In genomic region chr1:62800274-62800673, GRCh38 we compare ENCODE assay signal across 10 cellular contexts.
DNase-seq lines count a peak whose midpoint lies in the region; ATAC-seq and TF ChIP-seq lines count a peak whose summit lies in the region.
"Had no signal": no experiment of that assay in that cellular context is flagged by ENCODE, and none has a peak within 500 bp of the region (broad histone marks: within the 10 kb centered on the region; RNA-seq: fewer than 3 reads in every experiment).

No MANE protein-coding gene starts in this region.

- H3K9me3 Mint-ChIP-seq in stimulated activated memory B cell treated with anti-CD40 and anti-IgM and Interleukin-4, amounts not matched to agents 10 μg/mL and 1 μg/mL and 100 μg/mL, for 72 hours: peaks cover 4% of the 10 kb centered on the region
- H3K9me3 Mint-ChIP-seq: activated naive CD4-positive, alpha-beta T cell treated with anti-CD3 and anti-CD28 coated beads, Interleukin-2, amount 50 U/mL, for 24 hours; nephron progenitor cell had no signal

- no peaks in the 10 kb centered on the region; the same call in 1 of the 2 replicates for H4K20me1 ChIP-seq in MM.1S (ENCODE audit: insufficient read depth, low read length)

- no peaks in the 10 kb centered on the region for H3K36me3 ChIP-seq in MM.1S (replicated peaks; ENCODE audit: insufficient read depth, low read length)

- peak overlapping the region; percentile 84 for H3K27ac Mint-ChIP-seq in stimulated activated memory B cell treated with anti-CD40 and anti-IgM and Interleukin-4, amounts not matched to agents 10 μg/mL and 1 μg/mL and 100 μg/mL, for 72 hours
- H3K27ac Mint-ChIP-seq: activated naive CD4-positive, alpha-beta T cell treated with anti-CD3 and anti-CD28 coated beads, Interleukin-2, amount 50 U/mL, for 24 hours; nephron progenitor cell had no signal

- H2AFZ ChIP-seq in MM.1S (ENCODE audit: low read length): no peak overlapping the region

- H3K79me2 ChIP-seq in MM.1S (ENCODE audit: low read length): 0 out of 2 replicates have a peak, but pooled peaks cover 5% of the 10 kb centered on the region

- no peak overlapping the region; the same call in 1 of the 2 replicates for H3K9ac ChIP-seq in MM.1S (ENCODE audit: low read length)

- peak overlapping the region; percentile 95 for H3K4me2 ChIP-seq in MM.1S (ENCODE audit: low read depth, low read length)

- ATAC-seq in GM19324 (IDR thresholded peaks at IDR 0.05; ENCODE audit: low FRiP score, unreplicated experiment) (peak; percentile 32), HG02798 (IDR thresholded peaks at IDR 0.05; ENCODE audit: poor library complexity, unreplicated experiment) (peak; percentile 41)
- ATAC-seq in stimulated activated memory B cell treated with anti-CD40 and anti-IgM and Interleukin-4, amounts not matched to agents 10 μg/mL and 1 μg/mL and 100 μg/mL, for 72 hours: peak; percentile 69

- H3K27me3 Mint-ChIP-seq in stimulated activated memory B cell treated with anti-CD40 and anti-IgM and Interleukin-4, amounts not matched to agents 10 μg/mL and 1 μg/mL and 100 μg/mL, for 72 hours: no peaks in the 10 kb centered on the region
- H3K27me3 Mint-ChIP-seq: activated naive CD4-positive, alpha-beta T cell treated with anti-CD3 and anti-CD28 coated beads, Interleukin-2, amount 50 U/mL, for 24 hours had no signal

- DNase-seq in MM.1S: peak; percentile 34
- no peak for DNase-seq in stimulated activated CD4-positive, alpha-beta T cell treated with anti-CD3 and anti-CD28 coated beads, Interleukin-1b, Interleukin-23, amount 100 ng/mL, for 48 hours
- DNase-seq in midbrain (lab: John Stamatoyannopoulos, UW): no peak
- no peak for DNase-seq in nucleus accumbens (lab: John Stamatoyannopoulos, UW)
- DNase-seq: nephron progenitor cell; stimulated activated CD4-positive, alpha-beta T cell treated with anti-CD3 and anti-CD28 coated beads, Interleukin-2, amount 100 ng/mL, for 24 hours had no signal

- H3K9me2 ChIP-seq in MM.1S (replicated peaks; ENCODE audit: insufficient read depth, low read length): no peaks in the 10 kb centered on the region

- H3K27ac ChIP-seq in MM.1S (ENCODE audit: low read length): peak overlapping the region; percentile 74

- H3K4me1 ChIP-seq in MM.1S (ENCODE audit: low read length): peaks cover 15% of the 10 kb centered on the region

- H3F3A ChIP-seq in MM.1S (ENCODE audit: insufficient read depth, low read length): peaks cover 18% of the 10 kb centered on the region

- peaks cover 48% of the 10 kb centered on the region for H3K4me1 Mint-ChIP-seq in stimulated activated memory B cell treated with anti-CD40 and anti-IgM and Interleukin-4, amounts not matched to agents 10 μg/mL and 1 μg/mL and 100 μg/mL, for 72 hours
- H3K4me1 Mint-ChIP-seq: nephron progenitor cell had no signal

- no peaks in the 10 kb centered on the region for H3K27me3 ChIP-seq in MM.1S (replicated peaks; ENCODE audit: insufficient read depth, low read length)

- TF ChIP-seq CTCF in MM.1S (IDR thresholded peaks at IDR 0.05; ENCODE audit: low read length): no peak

- peaks cover 6% of the 10 kb centered on the region for H3K36me3 Mint-ChIP-seq in stimulated activated memory B cell treated with anti-CD40 and anti-IgM and Interleukin-4, amounts not matched to agents 10 μg/mL and 1 μg/mL and 100 μg/mL, for 72 hours

- no peaks in the 10 kb centered on the region for H3K9me3 ChIP-seq in MM.1S (replicated peaks; ENCODE audit: insufficient read depth, low read length)

- peak overlapping the region; percentile 49 for H3K4me3 ChIP-seq in MM.1S (ENCODE audit: low read length)

- H3K4me3 Mint-ChIP-seq in stimulated activated memory B cell treated with anti-CD40 and anti-IgM and Interleukin-4, amounts not matched to agents 10 μg/mL and 1 μg/mL and 100 μg/mL, for 72 hours: peak overlapping the region; percentile 61
- H3K4me3 Mint-ChIP-seq: activated naive CD4-positive, alpha-beta T cell treated with anti-CD3 and anti-CD28 coated beads, Interleukin-2, amount 50 U/mL, for 24 hours; nephron progenitor cell had no signal
